Comparison of ENCODE assay signal across 17 cellular contexts in the genomic region with DNA sequence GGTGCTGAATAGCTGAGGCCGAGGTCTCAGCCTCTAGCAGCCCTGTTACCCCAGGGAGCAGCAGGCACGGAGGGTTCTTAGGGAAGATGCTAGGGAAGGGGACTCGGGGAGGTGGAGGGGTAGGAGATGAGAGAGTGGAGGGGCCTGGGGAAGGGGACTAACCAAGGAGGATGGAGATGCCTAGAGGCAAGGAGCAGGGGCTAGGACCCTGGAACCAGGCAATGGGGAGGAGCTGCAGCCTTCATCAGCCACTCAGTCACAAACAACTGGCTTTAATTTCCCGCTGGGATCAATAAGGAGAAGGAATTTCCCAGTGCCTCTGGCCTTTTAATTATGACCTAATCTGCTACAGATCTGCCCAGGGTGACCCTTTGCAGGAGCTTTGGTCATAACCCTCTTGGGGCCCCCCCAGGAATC. TPM values are rescaled to one million over a fixed set of nuclear protein-coding genes. Genes with fewer than 3 reads are reported as not detected.
DNase-seq lines count a peak whose midpoint lies in the region; ATAC-seq and TF ChIP-seq lines count a peak whose summit lies in the region.
"Had no signal": no experiment of that assay in that cellular context is flagged by ENCODE, and none has a peak within 500 bp of the region (broad histone marks: within the 10 kb centered on the region; RNA-seq: fewer than 3 reads in every experiment).

No MANE protein-coding gene starts in this region.

- peaks cover 0 to 4% of the 10 kb centered on the region in 2 donors for H3K36me3 Mint-ChIP-seq in CD4-positive, alpha-beta memory T cell
- no peaks in the 10 kb centered on the region for H3K36me3 Mint-ChIP-seq in activated T-cell treated with anti-CD3 and anti-CD28 coated beads, Interleukin-2, amount 50 U/mL, for 72 hours (ENCODE audit: insufficient read depth in 2 of 2)
- H3K36me3 Mint-ChIP-seq: activated CD8-positive, alpha-beta memory T cell treated with anti-CD3 and anti-CD28 coated beads, Interleukin-2, amount 10 ng/mL, durations not matched to agents 7 days and 5 days; activated naive CD4-positive, alpha-beta T cell treated with anti-CD3 and anti-CD28 coated beads, Interleukin-2, amount 50 U/mL, for 24 hours had no signal

- no peaks in the 10 kb centered on the region for H3K79me2 ChIP-seq in osteoblast (ENCODE audit: insufficient read depth, low read length)

- peaks cover 8 to 47% (median 24%) of the 10 kb centered on the region in 4 donors for H3K4me1 Mint-ChIP-seq in CD4-positive, alpha-beta memory T cell
- peaks cover 25% of the 10 kb centered on the region for H3K4me1 Mint-ChIP-seq in activated T-cell treated with anti-CD3 and anti-CD28 coated beads, Interleukin-2, amount 50 U/mL, for 72 hours (ENCODE audit: low read depth)

- peak overlapping the region in 5 of 7 donors; percentile 13 to 72 (median 48) for H3K27ac Mint-ChIP-seq in CD4-positive, alpha-beta memory T cell
- H3K27ac Mint-ChIP-seq in activated T-cell treated with anti-CD3 and anti-CD28 coated beads, Interleukin-2, amount 50 U/mL, for 72 hours = no peak overlapping the region
- H3K27ac Mint-ChIP-seq: activated CD8-positive, alpha-beta memory T cell treated with anti-CD3 and anti-CD28 coated beads, Interleukin-2, amount 10 ng/mL, durations not matched to agents 7 days and 5 days; activated naive CD4-positive, alpha-beta T cell treated with anti-CD3 and anti-CD28 coated beads, Interleukin-2, amount 50 U/mL, for 24 hours had no signal

- ATAC-seq in esophagus mucosa = no peak
- ATAC-seq in GM18873 (IDR thresholded peaks at IDR 0.05; ENCODE audit: low FRiP score, unreplicated experiment) = no peak
- ATAC-seq in activated T-cell treated with anti-CD3 and anti-CD28 coated beads, Interleukin-2, amount 50 U/mL, for 72 hours (replicated peaks in 1 of 2) = no peak
- ATAC-seq: activated CD8-positive, alpha-beta memory T cell treated with anti-CD3 and anti-CD28 coated beads, Interleukin-2, amount 10 ng/mL, durations not matched to agents 7 days and 5 days had no signal

- TF ChIP-seq CTCF in RWPE1 (conservative IDR thresholded peaks at IDR 0.05; ENCODE audit: low read depth) = no peak
- no peak for TF ChIP-seq CTCF in osteoblast (IDR thresholded peaks at IDR 0.05; ENCODE audit: extremely low read depth, low read depth, low read length)

- intact Hi-C loops in CD4-positive, alpha-beta memory T cell (cut with micrococcal nuclease) = loop anchor here (10.0 kb wide), 1 partner anchor 83 kb away; no protein-coding TSS in a partner anchor

- CTCF ChIA-PET in CD4-positive, alpha-beta memory T cell (lab: Charles Lee; ENCODE audit: partially characterized antibody) = interaction anchor here (2.3 to 12.1 kb wide), 3 partner anchors 19 to 81 kb away, joined by 8 to 187 read pairs (median 63); a partner anchor contains a TSS
- CTCF ChIA-PET in RWPE1 (lab: Yijun Ruan, JAX) = interaction anchor here (0.5 to 17.0 kb wide), 6 partner anchors 14 to 50 kb away, joined by 3 to 225 read pairs (median 5); a partner anchor contains a TSS

- peaks cover 32% of the 10 kb centered on the region for H3K4me1 ChIP-seq in CD4-positive, alpha-beta memory T cell (ENCODE audit: insufficient read depth, low read length)
- peaks cover 70% of the 10 kb centered on the region for H3K4me1 ChIP-seq in osteoblast (ENCODE audit: insufficient read depth, low read length)

- H3K27me3 Mint-ChIP-seq in CD4-positive, alpha-beta memory T cell = peaks cover 4 to 5% of the 10 kb centered on the region in 2 donors
- H3K27me3 Mint-ChIP-seq in activated T-cell treated with anti-CD3 and anti-CD28 coated beads, Interleukin-2, amount 50 U/mL, for 72 hours (ENCODE audit: low read depth) = peaks cover 41% of the 10 kb centered on the region

- peak overlapping the region; percentile 23 for H3K4me2 ChIP-seq in osteoblast (ENCODE audit: insufficient read depth, low read length)

- no peaks in the 10 kb centered on the region for H3K9me3 ChIP-seq in CD4-positive, alpha-beta memory T cell (ENCODE audit: control insufficient read depth in 1 of 2, low read length in 2 of 2)
- H3K9me3 ChIP-seq in osteoblast (ENCODE audit: low read depth, low read length) = no peaks in the 10 kb centered on the region
- H3K9me3 ChIP-seq: colonic mucosa, neutrophil, SJSA1 had no signal

- H3K4me3 ChIP-seq in CD4-positive, alpha-beta memory T cell (ENCODE audit: low read length in 2 of 2) = no peak overlapping the region
- H3K4me3 ChIP-seq in osteoblast (ENCODE audit: insufficient read depth, low read length) = no peak overlapping the region
- H3K4me3 ChIP-seq: colonic mucosa, SJSA1 had no signal

- peaks cover 6% of the 10 kb centered on the region for H3K27me3 ChIP-seq in CD4-positive, alpha-beta memory T cell (ENCODE audit: insufficient read depth, low read length)
- no peaks in the 10 kb centered on the region for H3K27me3 ChIP-seq in osteoblast (ENCODE audit: insufficient read depth, low read length)
- H3K27me3 ChIP-seq: SJSA1 had no signal

- H3K27ac ChIP-seq in CD4-positive, alpha-beta memory T cell (ENCODE audit: low read depth, low read length) = no peak overlapping the region
- peak overlapping the region; percentile 95 for H3K27ac ChIP-seq in RWPE1
- H3K27ac ChIP-seq in osteoblast (ENCODE audit: low read depth, low read length) = no peak overlapping the region
- H3K27ac ChIP-seq: colonic mucosa, HL-60, neutrophil, SJSA1 had no signal

- no peaks in the 10 kb centered on the region for H4K20me1 ChIP-seq in osteoblast (ENCODE audit: insufficient read depth, low read length)

- H3K9me3 Mint-ChIP-seq in CD4-positive, alpha-beta memory T cell = no peaks in the 10 kb centered on the region
- no peaks in the 10 kb centered on the region for H3K9me3 Mint-ChIP-seq in activated T-cell treated with anti-CD3 and anti-CD28 coated beads, Interleukin-2, amount 50 U/mL, for 72 hours
- H3K9me3 Mint-ChIP-seq: activated naive CD4-positive, alpha-beta T cell treated with anti-CD3 and anti-CD28 coated beads, Interleukin-2, amount 50 U/mL, for 24 hours had no signal

- POLR2A ChIA-PET in CD4-positive, alpha-beta memory T cell (lab: Charles Lee; ENCODE audit: partially characterized antibody) = interaction anchor here (0.6 to 4.2 kb wide), 3 partner anchors 18 to 33 kb away, joined by 3 to 35 read pairs (median 23); a partner anchor contains a TSS
- POLR2A ChIA-PET in RWPE1 (lab: Yijun Ruan, JAX; ENCODE audit: low non-redundant PET) = no interaction called here

- peak overlapping the region in 2 of 8 donors; percentile 1 to 49 for H3K4me3 Mint-ChIP-seq in CD4-positive, alpha-beta memory T cell
- H3K4me3 Mint-ChIP-seq in activated T-cell treated with anti-CD3 and anti-CD28 coated beads, Interleukin-2, amount 50 U/mL, for 72 hours = no peak overlapping the region
- H3K4me3 Mint-ChIP-seq: activated CD8-positive, alpha-beta memory T cell treated with anti-CD3 and anti-CD28 coated beads, Interleukin-2, amount 10 ng/mL, durations not matched to agents 7 days and 5 days; activated naive CD4-positive, alpha-beta T cell treated with anti-CD3 and anti-CD28 coated beads, Interleukin-2, amount 50 U/mL, for 24 hours had no signal

- H3K36me3 ChIP-seq in CD4-positive, alpha-beta memory T cell (ENCODE audit: insufficient read depth, low read length) = no peaks in the 10 kb centered on the region
- H3K36me3 ChIP-seq in osteoblast (ENCODE audit: insufficient read depth, low read length) = no peaks in the 10 kb centered on the region
- H3K36me3 ChIP-seq: colonic mucosa, SJSA1 had no signal

- no peak overlapping the region for H2AFZ ChIP-seq in osteoblast (ENCODE audit: low read length)

- DNase-seq in CD4-positive, alpha-beta memory T cell = no peak
- DNase-seq in RWPE1 (ENCODE audit: low spot score) = no peak
- peak; percentile 47 for DNase-seq in fibroblast of peridontal ligament (ENCODE audit: extremely low read depth)
- DNase-seq in osteoblast (ENCODE audit: insufficient read length, low spot score, missing footprints) = no peak
- DNase-seq in H4 (ENCODE audit: low spot score) = no peak
- DNase-seq in activated T-cell treated with anti-CD3 and anti-CD28 coated beads, Interleukin-2, amount 50 U/mL, for 72 hours = no peak
- DNase-seq: activated CD8-positive, alpha-beta memory T cell treated with anti-CD3 and anti-CD28 coated beads, Interleukin-2, amount 10 ng/mL, durations not matched to agents 7 days and 5 days; colonic mucosa; DMS79 treated with DMSO at 0.1 percent for 48 hours; NCI-H2081; stimulated activated CD4-positive, alpha-beta T cell treated with anti-CD3 and anti-CD28 coated beads, Interleukin-12 subunit alpha, Interleukin-12 subunit beta, amount 100 ng/mL, for 4 hours had no signal

RNA-seq across cellular contexts. Expression of a gene that starts 2.9 kb away (rescaled TPM):
- under 1 TPM; 0.55 to 0.61 TPM for total RNA-seq in CD4-positive, alpha-beta memory T cell
- polyA plus RNA-seq in CD4-positive, alpha-beta memory T cell = under 1 TPM in 1 of 2 donors, not detected in 1; 0.21 TPM
- total RNA-seq in osteoblast (9.1 and 16.6 TPM in 2 replicates), esophagus mucosa (1,373 TPM)
- 0.95 and 3.8 TPM in 2 replicates for total RNA-seq in H4 (2014; rRNA removed; shearing (Covaris generic))
- 1 to 10 TPM; 2.5 TPM for total RNA-seq in activated T-cell treated with anti-CD3 and anti-CD28 coated beads, Interleukin-2, amount 50 U/mL, for 72 hours

RNA-seq across cellular contexts. Expression of a gene that starts 20.0 kb away (rescaled TPM):
- total RNA-seq in CD4-positive, alpha-beta memory T cell = 10 to 100 TPM; 30.5 to 35.7 TPM
- polyA plus RNA-seq in CD4-positive, alpha-beta memory T cell = 1 to 10 TPM; 4.6 to 7.5 TPM
- total RNA-seq in osteoblast (8.3 and 12.7 TPM in 2 replicates), esophagus mucosa (23.5 TPM)
- total RNA-seq in H4 (2014; rRNA removed; shearing (Covaris generic)) = 11.6 and 20.0 TPM in 2 replicates
- total RNA-seq in activated T-cell treated with anti-CD3 and anti-CD28 coated beads, Interleukin-2, amount 50 U/mL, for 72 hours = 100 to 1,000 TPM in 1 of 2 donors, 10 to 100 TPM in 1; 90.5 to 100 TPM

RNA-seq across cellular contexts. Expression of a gene that starts 20.3 kb away (rescaled TPM):
- total RNA-seq in CD4-positive, alpha-beta memory T cell = 10 to 100 TPM; 47.9 to 53.1 TPM
- polyA plus RNA-seq in CD4-positive, alpha-beta memory T cell = 10 to 100 TPM; 11.4 to 19.3 TPM
- total RNA-seq in osteoblast (16.8 and 21.0 TPM in 2 replicates), esophagus mucosa (27.5 TPM)
- 22.2 and 27.0 TPM in 2 replicates for total RNA-seq in H4 (2014; rRNA removed; shearing (Covaris generic))
- total RNA-seq in activated T-cell treated with anti-CD3 and anti-CD28 coated beads, Interleukin-2, amount 50 U/mL, for 72 hours = 10 to 100 TPM; 36.3 to 37.1 TPM

RNA-seq across cellular contexts. Expression of a gene that starts 31.0 kb away (rescaled TPM):
- not detected for total RNA-seq in CD4-positive, alpha-beta memory T cell
- not detected for polyA plus RNA-seq in CD4-positive, alpha-beta memory T cell
- total RNA-seq in osteoblast (0.36 and 1.5 TPM in 2 replicates), esophagus mucosa (3.0 TPM)
- total RNA-seq in H4 (2014; rRNA removed; shearing (Covaris generic)) = 0.41 and 0.48 TPM in 2 replicates
- total RNA-seq in activated T-cell treated with anti-CD3 and anti-CD28 coated beads, Interleukin-2, amount 50 U/mL, for 72 hours = under 1 TPM in 1 of 2 donors, not detected in 1; 0.05 TPM
- total RNA-seq: activated CD8-positive, alpha-beta memory T cell treated with anti-CD3 and anti-CD28 coated beads, Interleukin-2, amount 10 ng/mL, durations not matched to agents 7 days and 5 days had no signal

RNA-seq across cellular contexts. Expression of a gene that starts 32.6 kb away (rescaled TPM):
- 10 to 100 TPM; 44.1 to 47.4 TPM for total RNA-seq in CD4-positive, alpha-beta memory T cell
- 100 to 1,000 TPM in 1 of 2 donors, 10 to 100 TPM in 1; 86.7 to 150 TPM for polyA plus RNA-seq in CD4-positive, alpha-beta memory T cell
- total RNA-seq in osteoblast (16.2 and 17.7 TPM in 2 replicates), esophagus mucosa (67.4 TPM)
- total RNA-seq in H4 (2014; rRNA removed; shearing (Covaris generic)) = 82.2 and 96.3 TPM in 2 replicates
- total RNA-seq in activated T-cell treated with anti-CD3 and anti-CD28 coated beads, Interleukin-2, amount 50 U/mL, for 72 hours = 10 to 100 TPM; 45.9 to 67.8 TPM

Comparison
In these comparisons a context has a peak if more than half of its experiments do, and no peak if none do; other contexts are left out.
1. RNA of a gene that starts 2.9 kb away (total RNA-seq): 1,373 TPM in esophagus mucosa (single experiment); 9.1 to 16.6 TPM in osteoblast, 2.5 TPM in activated T-cell treated with anti-CD3 and anti-CD28 coated beads, Interleukin-2, amount 50 U/mL, for 72 hours, 0.95 to 3.8 TPM in H4 and 0.55 to 0.61 TPM in CD4-positive, alpha-beta memory T cell; every median in the first group is over 10 times any median in the second.